ENCODE assay signal across 1 cellular context in genomic region chr1:10852998-10853520, GRCh38.
A peak's percentile ranks its signal among the peaks of the same experiment; 100 is the strongest.
TF ChIP-seq lines count a peak whose summit lies in the region.

No MANE protein-coding gene starts in this region.

TF ChIP-seq in HepG2, 621 proteins besides CTCF, POLR2A, EP300 and RAD21 (continued from another document):
- TF ChIP-seq RERE (CRISPR knock-in tag; IDR thresholded peaks at IDR 0.05; ENCODE audit: low read depth): no peak
- no peak for TF ChIP-seq THAP11 (CRISPR knock-in tag; IDR thresholded peaks at IDR 0.05)
- 0 out of 2 replicates have a peak, but pooled peaks have one; percentile 4 for TF ChIP-seq RAD51 (IDR thresholded peaks at IDR 0.05; ENCODE audit: borderline replicate concordance)
